In genomic region chr5:94754824-94755223, GRCh38 we compare ENCODE assay signal across 17 cellular contexts.
"Had no signal": no experiment of that assay in that cellular context is flagged by ENCODE, and none has a peak within 500 bp of the region (broad histone marks: within the 10 kb centered on the region; RNA-seq: fewer than 3 reads in every experiment).

No MANE protein-coding gene starts in this region.

- H3K27me3 ChIP-seq: adrenal gland, colonic mucosa, gastrocnemius medialis, upper lobe of left lung had no signal

- H3K36me3 ChIP-seq: adrenal gland, colonic mucosa, gastrocnemius medialis, thoracic aorta, upper lobe of left lung had no signal

- H3K9me3 ChIP-seq: adrenal gland, colonic mucosa, gastrocnemius medialis, thoracic aorta, upper lobe of left lung had no signal

- H3K36me3 Mint-ChIP-seq: activated naive CD4-positive, alpha-beta T cell treated with anti-CD3 and anti-CD28 coated beads, Interleukin-2, amount 50 U/mL, for 72 hours; stimulated activated naive B cell treated with anti-CD40 and anti-IgM and Interleukin-4, amounts not matched to agents 10 μg/mL and 1 μg/mL and 100 μg/mL, for 72 hours had no signal

- H3K4me3 ChIP-seq: adrenal gland, colonic mucosa, gastrocnemius medialis, thoracic aorta, upper lobe of left lung had no signal

- DNase-seq: activated CD4-positive, alpha-beta T cell treated with anti-CD3 and anti-CD28 coated beads, Interleukin-2, amount 50 U/mL, for 4 hours; activated gamma-delta T cell treated with Interleukin-2 at 50 U/mL for 16 hours; colonic mucosa; endodermal cell; gastrocnemius medialis; head of caudate nucleus; kidney; midbrain; retina; stimulated activated naive B cell treated with anti-CD40 and anti-IgM and Interleukin-4, amounts not matched to agents 10 μg/mL and 1 μg/mL and 100 μg/mL, for 72 hours; T-helper 2 cell; upper lobe of left lung had no signal

- H3K4me3 Mint-ChIP-seq: endodermal cell; stimulated activated naive B cell treated with anti-CD40 and anti-IgM and Interleukin-4, amounts not matched to agents 10 μg/mL and 1 μg/mL and 100 μg/mL, for 72 hours had no signal

- H3K27ac Mint-ChIP-seq: activated naive CD4-positive, alpha-beta T cell treated with anti-CD3 and anti-CD28 coated beads, Interleukin-2, amount 50 U/mL, for 72 hours; endodermal cell; stimulated activated naive B cell treated with anti-CD40 and anti-IgM and Interleukin-4, amounts not matched to agents 10 μg/mL and 1 μg/mL and 100 μg/mL, for 72 hours had no signal

- H3K4me1 Mint-ChIP-seq: stimulated activated naive B cell treated with anti-CD40 and anti-IgM and Interleukin-4, amounts not matched to agents 10 μg/mL and 1 μg/mL and 100 μg/mL, for 72 hours had no signal

- H3K9me3 Mint-ChIP-seq: activated naive CD4-positive, alpha-beta T cell treated with anti-CD3 and anti-CD28 coated beads, Interleukin-2, amount 50 U/mL, for 72 hours; endodermal cell; stimulated activated naive B cell treated with anti-CD40 and anti-IgM and Interleukin-4, amounts not matched to agents 10 μg/mL and 1 μg/mL and 100 μg/mL, for 72 hours had no signal

- H3K27ac ChIP-seq: adrenal gland, colonic mucosa, epithelial cell of prostate, gastrocnemius medialis, thoracic aorta, upper lobe of left lung had no signal

- ATAC-seq: activated naive CD4-positive, alpha-beta T cell treated with anti-CD3 and anti-CD28 coated beads, Interleukin-2, amount 50 U/mL, for 72 hours; gastrocnemius medialis; left lobe of liver; stimulated activated naive B cell treated with anti-CD40 and anti-IgM and Interleukin-4, amounts not matched to agents 10 μg/mL and 1 μg/mL and 100 μg/mL, for 72 hours had no signal

- H3K4me1 ChIP-seq: adrenal gland, colonic mucosa, gastrocnemius medialis, upper lobe of left lung had no signal

- H3K27me3 Mint-ChIP-seq: stimulated activated naive B cell treated with anti-CD40 and anti-IgM and Interleukin-4, amounts not matched to agents 10 μg/mL and 1 μg/mL and 100 μg/mL, for 72 hours had no signal
